Comparison of ENCODE assay signal across 1 cellular context in the genomic region with DNA sequence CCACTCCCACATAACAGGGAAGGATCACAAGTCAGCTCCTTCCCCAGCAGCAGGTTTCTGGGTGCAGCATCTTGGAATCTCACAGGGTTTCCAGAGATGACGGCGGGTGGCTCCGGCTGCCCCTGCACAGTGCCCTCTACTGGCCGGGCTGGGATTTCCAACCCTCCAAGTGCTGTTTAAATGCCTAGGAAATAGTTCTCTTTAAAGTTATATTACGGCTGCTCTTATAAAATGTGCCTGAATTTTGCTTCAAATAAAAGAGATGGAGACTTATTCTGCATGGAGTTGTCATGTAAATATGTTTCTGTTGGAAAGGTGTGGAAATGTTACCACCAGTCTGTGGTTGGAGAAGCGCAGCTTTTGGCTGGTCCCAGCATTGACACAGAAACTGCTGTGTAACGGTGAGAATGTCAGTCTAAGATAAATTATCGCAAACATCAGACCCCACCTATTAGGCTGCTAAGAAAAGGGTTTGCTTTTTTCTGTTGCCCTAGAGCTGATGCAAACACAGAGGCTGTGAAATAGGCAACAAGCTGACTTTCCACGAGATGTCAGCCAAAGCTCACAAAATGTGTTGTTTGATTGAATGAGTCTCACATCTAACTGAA.
A peak's percentile ranks its signal among the peaks of the same experiment; 100 is the strongest.
TF ChIP-seq lines count a peak whose summit lies in the region.

No MANE protein-coding gene starts in this region.

TF ChIP-seq in K562, 482 proteins besides CTCF, POLR2A, EP300 and RAD21 (continued from another document):
- TF ChIP-seq, protein P1, sequence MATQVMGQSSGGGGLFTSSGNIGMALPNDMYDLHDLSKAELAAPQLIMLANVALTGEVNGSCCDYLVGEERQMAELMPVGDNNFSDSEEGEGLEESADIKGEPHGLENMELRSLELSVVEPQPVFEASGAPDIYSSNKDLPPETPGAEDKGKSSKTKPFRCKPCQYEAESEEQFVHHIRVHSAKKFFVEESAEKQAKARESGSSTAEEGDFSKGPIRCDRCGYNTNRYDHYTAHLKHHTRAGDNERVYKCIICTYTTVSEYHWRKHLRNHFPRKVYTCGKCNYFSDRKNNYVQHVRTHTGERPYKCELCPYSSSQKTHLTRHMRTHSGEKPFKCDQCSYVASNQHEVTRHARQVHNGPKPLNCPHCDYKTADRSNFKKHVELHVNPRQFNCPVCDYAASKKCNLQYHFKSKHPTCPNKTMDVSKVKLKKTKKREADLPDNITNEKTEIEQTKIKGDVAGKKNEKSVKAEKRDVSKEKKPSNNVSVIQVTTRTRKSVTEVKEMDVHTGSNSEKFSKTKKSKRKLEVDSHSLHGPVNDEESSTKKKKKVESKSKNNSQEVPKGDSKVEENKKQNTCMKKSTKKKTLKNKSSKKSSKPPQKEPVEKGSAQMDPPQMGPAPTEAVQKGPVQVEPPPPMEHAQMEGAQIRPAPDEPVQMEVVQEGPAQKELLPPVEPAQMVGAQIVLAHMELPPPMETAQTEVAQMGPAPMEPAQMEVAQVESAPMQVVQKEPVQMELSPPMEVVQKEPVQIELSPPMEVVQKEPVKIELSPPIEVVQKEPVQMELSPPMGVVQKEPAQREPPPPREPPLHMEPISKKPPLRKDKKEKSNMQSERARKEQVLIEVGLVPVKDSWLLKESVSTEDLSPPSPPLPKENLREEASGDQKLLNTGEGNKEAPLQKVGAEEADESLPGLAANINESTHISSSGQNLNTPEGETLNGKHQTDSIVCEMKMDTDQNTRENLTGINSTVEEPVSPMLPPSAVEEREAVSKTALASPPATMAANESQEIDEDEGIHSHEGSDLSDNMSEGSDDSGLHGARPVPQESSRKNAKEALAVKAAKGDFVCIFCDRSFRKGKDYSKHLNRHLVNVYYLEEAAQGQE (CRISPR knock-in tag; IDR thresholded peaks at IDR 0.05; ENCODE audit: low read depth) = no peak
- TF ChIP-seq POLR2G (IDR thresholded peaks at IDR 0.05; ENCODE audit: low read depth, low read length) (no peak), SMARCC2 (IDR thresholded peaks at IDR 0.05; ENCODE audit: low read depth) (0 out of 2 replicates have a peak, but pooled peaks have one; percentile 67), DDX20 (tag; IDR thresholded peaks at IDR 0.05; ENCODE audit: low read depth) (no peak), ZNF764 (CRISPR knock-in tag; IDR thresholded peaks at IDR 0.05; ENCODE audit: low read depth) (peak; percentile 97), MTA2 (IDR thresholded peaks at IDR 0.05; ENCODE audit: low read depth) (no peak), IFI16 (CRISPR knock-in tag; IDR thresholded peaks at IDR 0.05) (no peak), RNF2 (IDR thresholded peaks at IDR 0.05) (no peak; the same call in 1 of the 2 replicates), TBL1XR1 (IDR thresholded peaks at IDR 0.05; ENCODE audit: low read length in 2 of 2) (0 out of 4 replicates have a peak, but pooled peaks of 1 of the 2 experiments have one; percentile 23), RBM14 (IDR thresholded peaks at IDR 0.05; ENCODE audit: borderline replicate concordance, insufficient read depth, low read depth, low read length) (no peak), BACH1 (tag; IDR thresholded peaks at IDR 0.05) (peak; percentile 87), TBP (optimal IDR thresholded peaks at IDR 0.05; ENCODE audit: low read depth, low read length) (peak; percentile 24), ZNF717 (CRISPR knock-in tag; IDR thresholded peaks at IDR 0.05) (no peak), TCF7L2 (IDR thresholded peaks at IDR 0.05; ENCODE audit: low read depth, low read length) (no peak)
- TF ChIP-seq, protein P2, sequence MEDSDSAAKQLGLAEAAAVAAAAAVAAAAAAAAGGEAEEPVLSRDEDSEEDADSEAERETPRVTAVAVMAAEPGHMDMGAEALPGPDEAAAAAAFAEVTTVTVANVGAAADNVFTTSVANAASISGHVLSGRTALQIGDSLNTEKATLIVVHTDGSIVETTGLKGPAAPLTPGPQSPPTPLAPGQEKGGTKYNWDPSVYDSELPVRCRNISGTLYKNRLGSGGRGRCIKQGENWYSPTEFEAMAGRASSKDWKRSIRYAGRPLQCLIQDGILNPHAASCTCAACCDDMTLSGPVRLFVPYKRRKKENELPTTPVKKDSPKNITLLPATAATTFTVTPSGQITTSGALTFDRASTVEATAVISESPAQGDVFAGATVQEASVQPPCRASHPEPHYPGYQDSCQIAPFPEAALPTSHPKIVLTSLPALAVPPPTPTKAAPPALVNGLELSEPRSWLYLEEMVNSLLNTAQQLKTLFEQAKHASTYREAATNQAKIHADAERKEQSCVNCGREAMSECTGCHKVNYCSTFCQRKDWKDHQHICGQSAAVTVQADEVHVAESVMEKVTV (CRISPR knock-in tag; IDR thresholded peaks at IDR 0.05) = peak; percentile 54; the same call in 1 of the 2 replicates
- TF ChIP-seq, protein P3, sequence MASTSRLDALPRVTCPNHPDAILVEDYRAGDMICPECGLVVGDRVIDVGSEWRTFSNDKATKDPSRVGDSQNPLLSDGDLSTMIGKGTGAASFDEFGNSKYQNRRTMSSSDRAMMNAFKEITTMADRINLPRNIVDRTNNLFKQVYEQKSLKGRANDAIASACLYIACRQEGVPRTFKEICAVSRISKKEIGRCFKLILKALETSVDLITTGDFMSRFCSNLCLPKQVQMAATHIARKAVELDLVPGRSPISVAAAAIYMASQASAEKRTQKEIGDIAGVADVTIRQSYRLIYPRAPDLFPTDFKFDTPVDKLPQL (IDR thresholded peaks at IDR 0.05; ENCODE audit: extremely low read depth, insufficient read length) = no peak
- TF ChIP-seq, protein P4, sequence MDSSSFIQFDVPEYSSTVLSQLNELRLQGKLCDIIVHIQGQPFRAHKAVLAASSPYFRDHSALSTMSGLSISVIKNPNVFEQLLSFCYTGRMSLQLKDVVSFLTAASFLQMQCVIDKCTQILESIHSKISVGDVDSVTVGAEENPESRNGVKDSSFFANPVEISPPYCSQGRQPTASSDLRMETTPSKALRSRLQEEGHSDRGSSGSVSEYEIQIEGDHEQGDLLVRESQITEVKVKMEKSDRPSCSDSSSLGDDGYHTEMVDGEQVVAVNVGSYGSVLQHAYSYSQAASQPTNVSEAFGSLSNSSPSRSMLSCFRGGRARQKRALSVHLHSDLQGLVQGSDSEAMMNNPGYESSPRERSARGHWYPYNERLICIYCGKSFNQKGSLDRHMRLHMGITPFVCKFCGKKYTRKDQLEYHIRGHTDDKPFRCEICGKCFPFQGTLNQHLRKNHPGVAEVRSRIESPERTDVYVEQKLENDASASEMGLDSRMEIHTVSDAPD (CRISPR knock-in tag; IDR thresholded peaks at IDR 0.05) = no peak
- TF ChIP-seq, protein P5, sequence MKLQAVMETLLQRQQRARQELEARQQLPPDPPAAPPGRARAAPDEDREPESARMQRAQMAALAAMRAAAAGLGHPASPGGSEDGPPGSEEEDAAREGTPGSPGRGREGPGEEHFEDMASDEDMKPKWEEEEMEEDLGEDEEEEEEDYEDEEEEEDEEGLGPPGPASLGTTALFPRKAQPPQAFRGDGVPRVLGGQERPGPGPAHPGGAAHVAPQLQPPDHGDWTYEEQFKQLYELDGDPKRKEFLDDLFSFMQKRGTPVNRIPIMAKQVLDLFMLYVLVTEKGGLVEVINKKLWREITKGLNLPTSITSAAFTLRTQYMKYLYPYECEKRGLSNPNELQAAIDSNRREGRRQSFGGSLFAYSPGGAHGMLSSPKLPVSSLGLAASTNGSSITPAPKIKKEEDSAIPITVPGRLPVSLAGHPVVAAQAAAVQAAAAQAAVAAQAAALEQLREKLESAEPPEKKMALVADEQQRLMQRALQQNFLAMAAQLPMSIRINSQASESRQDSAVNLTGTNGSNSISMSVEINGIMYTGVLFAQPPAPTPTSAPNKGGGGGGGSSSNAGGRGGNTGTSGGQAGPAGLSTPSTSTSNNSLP (IDR thresholded peaks at IDR 0.05; ENCODE audit: borderline replicate concordance, low read depth, low read length) = peak; percentile 89
- TF ChIP-seq, protein P6, sequence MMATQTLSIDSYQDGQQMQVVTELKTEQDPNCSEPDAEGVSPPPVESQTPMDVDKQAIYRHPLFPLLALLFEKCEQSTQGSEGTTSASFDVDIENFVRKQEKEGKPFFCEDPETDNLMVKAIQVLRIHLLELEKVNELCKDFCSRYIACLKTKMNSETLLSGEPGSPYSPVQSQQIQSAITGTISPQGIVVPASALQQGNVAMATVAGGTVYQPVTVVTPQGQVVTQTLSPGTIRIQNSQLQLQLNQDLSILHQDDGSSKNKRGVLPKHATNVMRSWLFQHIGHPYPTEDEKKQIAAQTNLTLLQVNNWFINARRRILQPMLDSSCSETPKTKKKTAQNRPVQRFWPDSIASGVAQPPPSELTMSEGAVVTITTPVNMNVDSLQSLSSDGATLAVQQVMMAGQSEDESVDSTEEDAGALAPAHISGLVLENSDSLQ (IDR thresholded peaks at IDR 0.05) = peak; percentile 94
- TF ChIP-seq, protein P7, sequence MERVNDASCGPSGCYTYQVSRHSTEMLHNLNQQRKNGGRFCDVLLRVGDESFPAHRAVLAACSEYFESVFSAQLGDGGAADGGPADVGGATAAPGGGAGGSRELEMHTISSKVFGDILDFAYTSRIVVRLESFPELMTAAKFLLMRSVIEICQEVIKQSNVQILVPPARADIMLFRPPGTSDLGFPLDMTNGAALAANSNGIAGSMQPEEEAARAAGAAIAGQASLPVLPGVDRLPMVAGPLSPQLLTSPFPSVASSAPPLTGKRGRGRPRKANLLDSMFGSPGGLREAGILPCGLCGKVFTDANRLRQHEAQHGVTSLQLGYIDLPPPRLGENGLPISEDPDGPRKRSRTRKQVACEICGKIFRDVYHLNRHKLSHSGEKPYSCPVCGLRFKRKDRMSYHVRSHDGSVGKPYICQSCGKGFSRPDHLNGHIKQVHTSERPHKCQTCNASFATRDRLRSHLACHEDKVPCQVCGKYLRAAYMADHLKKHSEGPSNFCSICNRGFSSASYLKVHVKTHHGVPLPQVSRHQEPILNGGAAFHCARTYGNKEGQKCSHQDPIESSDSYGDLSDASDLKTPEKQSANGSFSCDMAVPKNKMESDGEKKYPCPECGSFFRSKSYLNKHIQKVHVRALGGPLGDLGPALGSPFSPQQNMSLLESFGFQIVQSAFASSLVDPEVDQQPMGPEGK (CRISPR knock-in tag; IDR thresholded peaks at IDR 0.05; ENCODE audit: borderline replicate concordance) = no peak
- TF ChIP-seq, protein P8, sequence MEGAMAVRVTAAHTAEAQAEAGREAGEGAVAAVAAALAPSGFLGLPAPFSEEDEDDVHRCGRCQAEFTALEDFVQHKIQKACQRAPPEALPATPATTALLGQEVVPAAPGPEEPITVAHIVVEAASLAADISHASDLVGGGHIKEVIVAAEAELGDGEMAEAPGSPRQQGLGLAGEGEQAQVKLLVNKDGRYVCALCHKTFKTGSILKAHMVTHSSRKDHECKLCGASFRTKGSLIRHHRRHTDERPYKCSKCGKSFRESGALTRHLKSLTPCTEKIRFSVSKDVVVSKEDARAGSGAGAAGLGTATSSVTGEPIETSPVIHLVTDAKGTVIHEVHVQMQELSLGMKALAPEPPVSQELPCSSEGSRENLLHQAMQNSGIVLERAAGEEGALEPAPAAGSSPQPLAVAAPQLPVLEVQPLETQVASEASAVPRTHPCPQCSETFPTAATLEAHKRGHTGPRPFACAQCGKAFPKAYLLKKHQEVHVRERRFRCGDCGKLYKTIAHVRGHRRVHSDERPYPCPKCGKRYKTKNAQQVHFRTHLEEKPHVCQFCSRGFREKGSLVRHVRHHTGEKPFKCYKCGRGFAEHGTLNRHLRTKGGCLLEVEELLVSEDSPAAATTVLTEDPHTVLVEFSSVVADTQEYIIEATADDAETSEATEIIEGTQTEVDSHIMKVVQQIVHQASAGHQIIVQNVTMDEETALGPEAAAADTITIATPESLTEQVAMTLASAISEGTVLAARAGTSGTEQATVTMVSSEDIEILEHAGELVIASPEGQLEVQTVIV (CRISPR knock-in tag; IDR thresholded peaks at IDR 0.05; ENCODE audit: borderline replicate concordance) = no peak
